1 cellular context compared by ENCODE assay signal in the genomic region with DNA sequence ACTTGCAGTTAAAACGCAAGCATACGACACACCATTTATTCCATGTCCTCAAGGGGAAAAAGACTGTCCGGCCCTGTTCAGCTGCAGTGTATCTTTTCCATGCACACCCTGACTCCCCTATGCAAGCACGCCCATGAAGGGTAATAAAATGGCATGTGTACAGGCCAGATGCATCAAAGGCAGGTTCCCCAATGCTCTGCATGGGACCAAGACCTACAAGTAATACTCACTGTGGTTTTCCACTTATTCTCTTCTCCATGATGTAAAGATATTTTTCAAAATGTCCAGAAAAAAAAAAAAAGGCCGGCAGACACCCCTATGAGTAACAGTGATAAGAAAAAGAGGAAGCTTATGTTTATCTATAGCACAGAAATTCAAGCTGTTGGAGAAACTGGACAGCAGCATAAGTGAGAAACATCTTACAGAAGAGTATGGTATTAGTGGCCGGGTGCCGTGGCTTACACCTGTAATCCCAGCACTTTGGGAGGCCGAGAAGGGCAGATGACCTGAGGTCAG.
A peak's percentile ranks its signal among the peaks of the same experiment; 100 is the strongest.
TF ChIP-seq lines count a peak whose summit lies in the region.

No MANE protein-coding gene starts in this region.

TF ChIP-seq in K562, 482 proteins besides CTCF, POLR2A, EP300 and RAD21 (continued from another document and continues in another):
- TF ChIP-seq, protein P1, sequence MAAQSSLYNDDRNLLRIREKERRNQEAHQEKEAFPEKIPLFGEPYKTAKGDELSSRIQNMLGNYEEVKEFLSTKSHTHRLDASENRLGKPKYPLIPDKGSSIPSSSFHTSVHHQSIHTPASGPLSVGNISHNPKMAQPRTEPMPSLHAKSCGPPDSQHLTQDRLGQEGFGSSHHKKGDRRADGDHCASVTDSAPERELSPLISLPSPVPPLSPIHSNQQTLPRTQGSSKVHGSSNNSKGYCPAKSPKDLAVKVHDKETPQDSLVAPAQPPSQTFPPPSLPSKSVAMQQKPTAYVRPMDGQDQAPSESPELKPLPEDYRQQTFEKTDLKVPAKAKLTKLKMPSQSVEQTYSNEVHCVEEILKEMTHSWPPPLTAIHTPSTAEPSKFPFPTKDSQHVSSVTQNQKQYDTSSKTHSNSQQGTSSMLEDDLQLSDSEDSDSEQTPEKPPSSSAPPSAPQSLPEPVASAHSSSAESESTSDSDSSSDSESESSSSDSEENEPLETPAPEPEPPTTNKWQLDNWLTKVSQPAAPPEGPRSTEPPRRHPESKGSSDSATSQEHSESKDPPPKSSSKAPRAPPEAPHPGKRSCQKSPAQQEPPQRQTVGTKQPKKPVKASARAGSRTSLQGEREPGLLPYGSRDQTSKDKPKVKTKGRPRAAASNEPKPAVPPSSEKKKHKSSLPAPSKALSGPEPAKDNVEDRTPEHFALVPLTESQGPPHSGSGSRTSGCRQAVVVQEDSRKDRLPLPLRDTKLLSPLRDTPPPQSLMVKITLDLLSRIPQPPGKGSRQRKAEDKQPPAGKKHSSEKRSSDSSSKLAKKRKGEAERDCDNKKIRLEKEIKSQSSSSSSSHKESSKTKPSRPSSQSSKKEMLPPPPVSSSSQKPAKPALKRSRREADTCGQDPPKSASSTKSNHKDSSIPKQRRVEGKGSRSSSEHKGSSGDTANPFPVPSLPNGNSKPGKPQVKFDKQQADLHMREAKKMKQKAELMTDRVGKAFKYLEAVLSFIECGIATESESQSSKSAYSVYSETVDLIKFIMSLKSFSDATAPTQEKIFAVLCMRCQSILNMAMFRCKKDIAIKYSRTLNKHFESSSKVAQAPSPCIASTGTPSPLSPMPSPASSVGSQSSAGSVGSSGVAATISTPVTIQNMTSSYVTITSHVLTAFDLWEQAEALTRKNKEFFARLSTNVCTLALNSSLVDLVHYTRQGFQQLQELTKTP (IDR thresholded peaks at IDR 0.05; ENCODE audit: low read depth in 1 of 2, partially characterized antibody in 2 of 2), result no peak
- TF ChIP-seq, protein P2, sequence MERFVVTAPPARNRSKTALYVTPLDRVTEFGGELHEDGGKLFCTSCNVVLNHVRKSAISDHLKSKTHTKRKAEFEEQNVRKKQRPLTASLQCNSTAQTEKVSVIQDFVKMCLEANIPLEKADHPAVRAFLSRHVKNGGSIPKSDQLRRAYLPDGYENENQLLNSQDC (CRISPR knock-in tag; IDR thresholded peaks at IDR 0.05), result no peak
- TF ChIP-seq NCOA2 (IDR thresholded peaks at IDR 0.05; ENCODE audit: partially characterized antibody in 2 of 2) (no peak), SNIP1 (IDR thresholded peaks at IDR 0.05; ENCODE audit: low read depth) (no peak), KLF10 (CRISPR knock-in tag; IDR thresholded peaks at IDR 0.05) (no peak), ILF3 (IDR thresholded peaks at IDR 0.05; ENCODE audit: borderline replicate concordance) (no peak), HNRNPK (IDR thresholded peaks at IDR 0.05; ENCODE audit: low read depth, low read length, poor library complexity, severe bottlenecking) (no peak), SRSF3 (IDR thresholded peaks at IDR 0.05; ENCODE audit: insufficient read depth, low read length) (no peak), U2AF1 (optimal IDR thresholded peaks at IDR 0.05; ENCODE audit: low read depth, low read length) (no peak), CTBP1 (IDR thresholded peaks at IDR 0.05; ENCODE audit: borderline replicate concordance) (peak; percentile 55), PRMT5 (CRISPR knock-in tag; IDR thresholded peaks at IDR 0.05) (no peak), RBM39 (optimal IDR thresholded peaks at IDR 0.05; ENCODE audit: low read depth, low read length) (no peak), KHSRP (IDR thresholded peaks at IDR 0.05) (no peak), CLOCK (CRISPR knock-in tag; IDR thresholded peaks at IDR 0.05; ENCODE audit: borderline replicate concordance) (no peak), NFIC (IDR thresholded peaks at IDR 0.05) (peak; percentile 63), ZNF282 (CRISPR knock-in tag; IDR thresholded peaks at IDR 0.05) (no peak), CBX5 (IDR thresholded peaks at IDR 0.05; ENCODE audit: borderline replicate concordance, low read depth) (no peak), ZNF347 (CRISPR knock-in tag; IDR thresholded peaks at IDR 0.05; ENCODE audit: low read depth) (no peak), ZNF518B (CRISPR knock-in tag; IDR thresholded peaks at IDR 0.05) (no peak)
- TF ChIP-seq, protein P3, sequence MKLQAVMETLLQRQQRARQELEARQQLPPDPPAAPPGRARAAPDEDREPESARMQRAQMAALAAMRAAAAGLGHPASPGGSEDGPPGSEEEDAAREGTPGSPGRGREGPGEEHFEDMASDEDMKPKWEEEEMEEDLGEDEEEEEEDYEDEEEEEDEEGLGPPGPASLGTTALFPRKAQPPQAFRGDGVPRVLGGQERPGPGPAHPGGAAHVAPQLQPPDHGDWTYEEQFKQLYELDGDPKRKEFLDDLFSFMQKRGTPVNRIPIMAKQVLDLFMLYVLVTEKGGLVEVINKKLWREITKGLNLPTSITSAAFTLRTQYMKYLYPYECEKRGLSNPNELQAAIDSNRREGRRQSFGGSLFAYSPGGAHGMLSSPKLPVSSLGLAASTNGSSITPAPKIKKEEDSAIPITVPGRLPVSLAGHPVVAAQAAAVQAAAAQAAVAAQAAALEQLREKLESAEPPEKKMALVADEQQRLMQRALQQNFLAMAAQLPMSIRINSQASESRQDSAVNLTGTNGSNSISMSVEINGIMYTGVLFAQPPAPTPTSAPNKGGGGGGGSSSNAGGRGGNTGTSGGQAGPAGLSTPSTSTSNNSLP (IDR thresholded peaks at IDR 0.05; ENCODE audit: borderline replicate concordance, low read depth, low read length), result no peak
- TF ChIP-seq, protein P4, sequence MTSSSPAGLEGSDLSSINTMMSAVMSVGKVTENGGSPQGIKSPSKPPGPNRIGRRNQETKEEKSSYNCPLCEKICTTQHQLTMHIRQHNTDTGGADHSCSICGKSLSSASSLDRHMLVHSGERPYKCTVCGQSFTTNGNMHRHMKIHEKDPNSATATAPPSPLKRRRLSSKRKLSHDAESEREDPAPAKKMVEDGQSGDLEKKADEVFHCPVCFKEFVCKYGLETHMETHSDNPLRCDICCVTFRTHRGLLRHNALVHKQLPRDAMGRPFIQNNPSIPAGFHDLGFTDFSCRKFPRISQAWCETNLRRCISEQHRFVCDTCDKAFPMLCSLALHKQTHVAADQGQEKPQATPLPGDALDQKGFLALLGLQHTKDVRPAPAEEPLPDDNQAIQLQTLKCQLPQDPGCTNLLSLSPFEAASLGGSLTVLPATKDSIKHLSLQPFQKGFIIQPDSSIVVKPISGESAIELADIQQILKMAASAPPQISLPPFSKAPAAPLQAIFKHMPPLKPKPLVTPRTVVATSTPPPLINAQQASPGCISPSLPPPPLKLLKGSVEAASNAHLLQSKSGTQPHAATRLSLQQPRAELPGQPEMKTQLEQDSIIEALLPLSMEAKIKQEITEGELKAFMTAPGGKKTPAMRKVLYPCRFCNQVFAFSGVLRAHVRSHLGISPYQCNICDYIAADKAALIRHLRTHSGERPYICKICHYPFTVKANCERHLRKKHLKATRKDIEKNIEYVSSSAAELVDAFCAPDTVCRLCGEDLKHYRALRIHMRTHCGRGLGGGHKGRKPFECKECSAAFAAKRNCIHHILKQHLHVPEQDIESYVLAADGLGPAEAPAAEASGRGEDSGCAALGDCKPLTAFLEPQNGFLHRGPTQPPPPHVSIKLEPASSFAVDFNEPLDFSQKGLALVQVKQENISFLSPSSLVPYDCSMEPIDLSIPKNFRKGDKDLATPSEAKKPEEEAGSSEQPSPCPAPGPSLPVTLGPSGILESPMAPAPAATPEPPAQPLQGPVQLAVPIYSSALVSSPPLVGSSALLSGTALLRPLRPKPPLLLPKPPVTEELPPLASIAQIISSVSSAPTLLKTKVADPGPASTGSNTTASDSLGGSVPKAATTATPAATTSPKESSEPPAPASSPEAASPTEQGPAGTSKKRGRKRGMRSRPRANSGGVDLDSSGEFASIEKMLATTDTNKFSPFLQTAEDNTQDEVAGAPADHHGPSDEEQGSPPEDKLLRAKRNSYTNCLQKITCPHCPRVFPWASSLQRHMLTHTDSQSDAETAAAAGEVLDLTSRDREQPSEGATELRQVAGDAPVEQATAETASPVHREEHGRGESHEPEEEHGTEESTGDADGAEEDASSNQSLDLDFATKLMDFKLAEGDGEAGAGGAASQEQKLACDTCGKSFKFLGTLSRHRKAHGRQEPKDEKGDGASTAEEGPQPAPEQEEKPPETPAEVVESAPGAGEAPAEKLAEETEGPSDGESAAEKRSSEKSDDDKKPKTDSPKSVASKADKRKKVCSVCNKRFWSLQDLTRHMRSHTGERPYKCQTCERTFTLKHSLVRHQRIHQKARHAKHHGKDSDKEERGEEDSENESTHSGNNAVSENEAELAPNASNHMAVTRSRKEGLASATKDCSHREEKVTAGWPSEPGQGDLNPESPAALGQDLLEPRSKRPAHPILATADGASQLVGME (CRISPR knock-in tag; IDR thresholded peaks at IDR 0.05), result no peak
- TF ChIP-seq, protein P5, sequence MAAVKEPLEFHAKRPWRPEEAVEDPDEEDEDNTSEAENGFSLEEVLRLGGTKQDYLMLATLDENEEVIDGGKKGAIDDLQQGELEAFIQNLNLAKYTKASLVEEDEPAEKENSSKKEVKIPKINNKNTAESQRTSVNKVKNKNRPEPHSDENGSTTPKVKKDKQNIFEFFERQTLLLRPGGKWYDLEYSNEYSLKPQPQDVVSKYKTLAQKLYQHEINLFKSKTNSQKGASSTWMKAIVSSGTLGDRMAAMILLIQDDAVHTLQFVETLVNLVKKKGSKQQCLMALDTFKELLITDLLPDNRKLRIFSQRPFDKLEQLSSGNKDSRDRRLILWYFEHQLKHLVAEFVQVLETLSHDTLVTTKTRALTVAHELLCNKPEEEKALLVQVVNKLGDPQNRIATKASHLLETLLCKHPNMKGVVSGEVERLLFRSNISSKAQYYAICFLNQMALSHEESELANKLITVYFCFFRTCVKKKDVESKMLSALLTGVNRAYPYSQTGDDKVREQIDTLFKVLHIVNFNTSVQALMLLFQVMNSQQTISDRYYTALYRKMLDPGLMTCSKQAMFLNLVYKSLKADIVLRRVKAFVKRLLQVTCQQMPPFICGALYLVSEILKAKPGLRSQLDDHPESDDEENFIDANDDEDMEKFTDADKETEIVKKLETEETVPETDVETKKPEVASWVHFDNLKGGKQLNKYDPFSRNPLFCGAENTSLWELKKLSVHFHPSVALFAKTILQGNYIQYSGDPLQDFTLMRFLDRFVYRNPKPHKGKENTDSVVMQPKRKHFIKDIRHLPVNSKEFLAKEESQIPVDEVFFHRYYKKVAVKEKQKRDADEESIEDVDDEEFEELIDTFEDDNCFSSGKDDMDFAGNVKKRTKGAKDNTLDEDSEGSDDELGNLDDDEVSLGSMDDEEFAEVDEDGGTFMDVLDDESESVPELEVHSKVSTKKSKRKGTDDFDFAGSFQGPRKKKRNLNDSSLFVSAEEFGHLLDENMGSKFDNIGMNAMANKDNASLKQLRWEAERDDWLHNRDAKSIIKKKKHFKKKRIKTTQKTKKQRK (IDR thresholded peaks at IDR 0.05; ENCODE audit: borderline replicate concordance, low read depth, low read length), result no peak
- TF ChIP-seq, protein P6, sequence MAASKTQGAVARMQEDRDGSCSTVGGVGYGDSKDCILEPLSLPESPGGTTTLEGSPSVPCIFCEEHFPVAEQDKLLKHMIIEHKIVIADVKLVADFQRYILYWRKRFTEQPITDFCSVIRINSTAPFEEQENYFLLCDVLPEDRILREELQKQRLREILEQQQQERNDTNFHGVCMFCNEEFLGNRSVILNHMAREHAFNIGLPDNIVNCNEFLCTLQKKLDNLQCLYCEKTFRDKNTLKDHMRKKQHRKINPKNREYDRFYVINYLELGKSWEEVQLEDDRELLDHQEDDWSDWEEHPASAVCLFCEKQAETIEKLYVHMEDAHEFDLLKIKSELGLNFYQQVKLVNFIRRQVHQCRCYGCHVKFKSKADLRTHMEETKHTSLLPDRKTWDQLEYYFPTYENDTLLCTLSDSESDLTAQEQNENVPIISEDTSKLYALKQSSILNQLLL (CRISPR knock-in tag; IDR thresholded peaks at IDR 0.05; ENCODE audit: borderline replicate concordance), result no peak
- TF ChIP-seq, protein P7, sequence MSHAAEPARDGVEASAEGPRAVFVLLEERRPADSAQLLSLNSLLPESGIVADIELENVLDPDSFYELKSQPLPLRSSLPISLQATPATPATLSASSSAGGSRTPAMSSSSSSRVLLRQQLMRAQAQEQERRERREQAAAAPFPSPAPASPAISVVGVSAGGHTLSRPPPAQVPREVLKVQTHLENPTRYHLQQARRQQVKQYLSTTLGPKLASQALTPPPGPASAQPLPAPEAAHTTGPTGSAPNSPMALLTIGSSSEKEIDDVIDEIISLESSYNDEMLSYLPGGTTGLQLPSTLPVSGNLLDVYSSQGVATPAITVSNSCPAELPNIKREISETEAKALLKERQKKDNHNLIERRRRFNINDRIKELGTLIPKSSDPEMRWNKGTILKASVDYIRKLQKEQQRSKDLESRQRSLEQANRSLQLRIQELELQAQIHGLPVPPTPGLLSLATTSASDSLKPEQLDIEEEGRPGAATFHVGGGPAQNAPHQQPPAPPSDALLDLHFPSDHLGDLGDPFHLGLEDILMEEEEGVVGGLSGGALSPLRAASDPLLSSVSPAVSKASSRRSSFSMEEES (CRISPR knock-in tag; IDR thresholded peaks at IDR 0.05), result no peak
